1 cellular context compared by ENCODE assay signal in genomic region chr17:40935624-40936023, GRCh38.
TF ChIP-seq lines count a peak whose summit lies in the region.

No MANE protein-coding gene starts in this region.

TF ChIP-seq in HCT116, 20 proteins besides CTCF, POLR2A, EP300 and RAD21:
- TF ChIP-seq ZBTB33 (IDR thresholded peaks at IDR 0.05; ENCODE audit: extremely low read depth, insufficient replicate concordance, low read length) (no peak), POLR2AphosphoS5 (IDR thresholded peaks at IDR 0.05; ENCODE audit: low read depth, low read length) (no peak), MAX (IDR thresholded peaks at IDR 0.05) (no peak), ZNF274 (IDR thresholded peaks at IDR 0.05; ENCODE audit: low read depth, low read length) (no peak), FOSL1 (IDR thresholded peaks at IDR 0.05; ENCODE audit: low read depth) (no peak), EZH2phosphoT487 (IDR thresholded peaks at IDR 0.05; ENCODE audit: borderline replicate concordance) (no peak), SIN3A (IDR thresholded peaks at IDR 0.05; ENCODE audit: low read depth) (no peak), SRF (IDR thresholded peaks at IDR 0.05; ENCODE audit: low read depth) (no peak), ELF1 (IDR thresholded peaks at IDR 0.05; ENCODE audit: borderline replicate concordance, low read depth) (no peak), YY1 (IDR thresholded peaks at IDR 0.05; ENCODE audit: extremely low read depth, insufficient replicate concordance, low read depth, low read length) (no peak), CEBPB (IDR thresholded peaks at IDR 0.05; ENCODE audit: low read depth) (no peak), JUND (IDR thresholded peaks at IDR 0.05) (no peak), CBX3 (IDR thresholded peaks at IDR 0.05; ENCODE audit: low read depth) (no peak), REST (IDR thresholded peaks at IDR 0.05; ENCODE audit: low read depth) (no peak), TCF7L2 (IDR thresholded peaks at IDR 0.05; ENCODE audit: borderline replicate concordance, extremely low read depth, insufficient read depth, insufficient read length) (no peak), EGR1 (IDR thresholded peaks at IDR 0.05; ENCODE audit: low read depth) (no peak)
